In genomic region chr3:169421182-169421581, GRCh38 we compare ENCODE assay signal across 8 cellular contexts.
"Had no signal": no experiment of that assay in that cellular context is flagged by ENCODE, and none has a peak within 500 bp of the region (broad histone marks: within the 10 kb centered on the region; RNA-seq: fewer than 3 reads in every experiment).

No MANE protein-coding gene starts in this region.

- H2AFZ ChIP-seq: GM23338 had no signal

- DNase-seq: H9, HCEC 1CT, IMR-90 had no signal

- H3K4me2 ChIP-seq: GM23338 had no signal

- H3K4me3 ChIP-seq: GM23338, K562 had no signal

- ATAC-seq: GM23338, K562 had no signal

- FAIRE-seq: H1, H54, HTR-8/SVneo, K562 had no signal
